ENCODE assay signal across 13 cellular contexts in genomic region chr6:136410201-136411027, GRCh38.
DNase-seq lines count a peak whose midpoint lies in the region; ATAC-seq, FAIRE-seq and TF ChIP-seq lines count a peak whose summit lies in the region.
"Had no signal": no experiment of that assay in that cellular context is flagged by ENCODE, and none has a peak within 500 bp of the region (broad histone marks: within the 10 kb centered on the region; RNA-seq: fewer than 3 reads in every experiment).

No MANE protein-coding gene starts in this region.

- ATAC-seq in GM21360 (IDR thresholded peaks at IDR 0.05; ENCODE audit: unreplicated experiment) (peak; percentile 90), HG03039 (IDR thresholded peaks at IDR 0.05; ENCODE audit: unreplicated experiment) (peak; percentile 86), GM12878 (peak; percentile 81), gastrocnemius medialis (no peak), HG03159 (IDR thresholded peaks at IDR 0.05; ENCODE audit: unreplicated experiment) (no peak)
- ATAC-seq: right cardiac atrium had no signal

- no peak overlapping the region for H3K27ac Mint-ChIP-seq in chondrocyte (ENCODE audit: unreplicated experiment)

- H3K27me3 ChIP-seq in GM12878 (replicated peaks in 1 of 2; ENCODE audit: control insufficient read depth in 2 of 2, insufficient read depth in 2 of 2, low read length in 1 of 2) (no peaks in the 10 kb centered on the region), gastrocnemius medialis (no peaks in the 10 kb centered on the region), A673 (replicated peaks; ENCODE audit: insufficient read depth, low read depth, low read length, poor library complexity) (no peaks in the 10 kb centered on the region)
- H3K27me3 ChIP-seq: BLaER1 treated with 17β-estradiol and CSF1 and Interleukin-3, amounts not matched to agents 10 nM and 100 nM had no signal

- SMC1A ChIA-PET in GM12878 (lab: Charles Lee; ENCODE audit: uncharacterized antibody, unreplicated experiment): no interaction called here

- no TSS peak for BruUV-seq in GM12878 (replicated peaks; lab: Mats Ljungman, UMichigan)
- BruUV-seq in A673 (replicated peaks; lab: Mats Ljungman, UMichigan): no TSS peak

- H3K9me3 ChIP-seq in GM12878 (replicated peaks; ENCODE audit: control insufficient read depth, insufficient read depth, low read length): no peaks in the 10 kb centered on the region
- no peaks in the 10 kb centered on the region for H3K9me3 ChIP-seq in gastrocnemius medialis
- H3K9me3 ChIP-seq in A673 (ENCODE audit: low read depth, low read length, poor library complexity, severe bottlenecking): no peaks in the 10 kb centered on the region
- H3K9me3 ChIP-seq: BLaER1 treated with 17β-estradiol and CSF1 and Interleukin-3, amounts not matched to agents 10 nM and 100 nM had no signal

- H3K27ac ChIP-seq in GM12878 (ENCODE audit: control insufficient read depth, insufficient read depth) (no peak overlapping the region), gastrocnemius medialis (no peak overlapping the region), A673 (ENCODE audit: low read depth, low read length, poor library complexity, severe bottlenecking) (no peak overlapping the region)

- no peaks in the 10 kb centered on the region for H4K20me1 ChIP-seq in GM12878 (ENCODE audit: control insufficient read depth, insufficient read depth)
- H4K20me1 ChIP-seq: BLaER1 treated with 17β-estradiol and CSF1 and Interleukin-3, amounts not matched to agents 10 nM and 100 nM had no signal

- intact Hi-C loops in GM12878 (cut with micrococcal nuclease; ENCODE audit: unreplicated experiment): no loop called here
- intact Hi-C loops in gastrocnemius medialis (cut with DNase I; ENCODE audit: low total_unique reads): no loop called here
- intact Hi-C loops in A673 (cut with micrococcal nuclease; ENCODE audit: unreplicated experiment): no loop called here

- peaks cover 14% of the 10 kb centered on the region for H3K4me1 Mint-ChIP-seq in chondrocyte (ENCODE audit: low read depth)

- no peak for TF ChIP-seq RAD21 in GM12878 (IDR thresholded peaks at IDR 0.05; ENCODE audit: insufficient read depth, low read depth, low read length)

- RAD21 ChIA-PET in GM12878 (lab: Charles Lee; ENCODE audit: unreplicated experiment): no interaction called here

- no peak overlapping the region for H3K4me3 Mint-ChIP-seq in chondrocyte (ENCODE audit: unreplicated experiment)

- FAIRE-seq in GM12878 (lab: Jason Lieb, UNC): peak; percentile 71

- TF ChIP-seq POLR2A in GM12878 (IDR thresholded peaks at IDR 0.05; ENCODE audit: low read depth, low read length) (no peak), gastrocnemius medialis (IDR thresholded peaks at IDR 0.05) (no peak)

- no peak for TF ChIP-seq EP300 in GM12878 (IDR thresholded peaks at IDR 0.05; ENCODE audit: borderline replicate concordance in 1 of 2, control insufficient read depth in 1 of 2, low read depth in 2 of 2, low read length in 2 of 2)

- H3K4me1 ChIP-seq in GM12878 (ENCODE audit: control insufficient read depth, insufficient read depth, low read length): peaks cover 3% of the 10 kb centered on the region; the same call in 1 of the 2 replicates
- no peaks in the 10 kb centered on the region for H3K4me1 ChIP-seq in gastrocnemius medialis
- peaks cover 13% of the 10 kb centered on the region for H3K4me1 ChIP-seq in A673 (ENCODE audit: insufficient read depth, low read length, poor library complexity, severe bottlenecking)

- peaks cover 15% of the 10 kb centered on the region for H3K27me3 Mint-ChIP-seq in chondrocyte (ENCODE audit: low read depth)

- H3K9me3 Mint-ChIP-seq in chondrocyte (ENCODE audit: low read depth): no peaks in the 10 kb centered on the region

- TF ChIP-seq CTCF in GM12865 (IDR thresholded peaks at IDR 0.05; ENCODE audit: insufficient read depth, low read depth, low read length, missing control alignments) (no peak), GM12878 (IDR thresholded peaks at IDR 0.05 in 2 of 3, conservative IDR thresholded peaks at IDR 0.05 in 1 of 3; ENCODE audit: control insufficient read depth in 2 of 3, extremely low read depth in 1 of 3, insufficient read depth in 1 of 3, low read depth in 3 of 3, low read length in 3 of 3) (no peak), gastrocnemius medialis (IDR thresholded peaks at IDR 0.05 in 4 of 5, conservative IDR thresholded peaks at IDR 0.05 in 1 of 5) (no peak), chondrocyte (IDR thresholded peaks at IDR 0.05) (no peak), A673 (conservative IDR thresholded peaks at IDR 0.05; ENCODE audit: low read depth, low read length) (no peak)

- H3K9ac ChIP-seq in GM12878 (ENCODE audit: control insufficient read depth, insufficient read depth, low read length): no peak overlapping the region
- H3K9ac ChIP-seq: BLaER1 treated with 17β-estradiol and CSF1 and Interleukin-3, amounts not matched to agents 10 nM and 100 nM had no signal

- no peaks in the 10 kb centered on the region for H3K36me3 Mint-ChIP-seq in chondrocyte (ENCODE audit: low read depth)

- H3K4me3 ChIP-seq in GM12865 (ENCODE audit: low read depth, low read length) (no peak overlapping the region), GM12878 (no peak overlapping the region), gastrocnemius medialis (no peak overlapping the region), A673 (ENCODE audit: low read depth, low read length, poor library complexity, severe bottlenecking) (no peak overlapping the region)
- H3K4me3 ChIP-seq: BLaER1 treated with 17β-estradiol and CSF1 and Interleukin-3, amounts not matched to agents 10 nM and 100 nM had no signal

- in situ Hi-C loops in GM12878 (cut with MboI): no loop called here
- in situ Hi-C loops in gastrocnemius medialis (cut with MboI; ENCODE audit: low sequenced_read_pairs in 4 of 4): no loop called here

- peak overlapping the region; percentile 3; the same call in 1 of the 2 replicates for H3K4me2 ChIP-seq in GM12878 (ENCODE audit: control insufficient read depth, insufficient read depth)

- no peaks in the 10 kb centered on the region for H3K79me2 ChIP-seq in GM12878 (ENCODE audit: control insufficient read depth, insufficient read depth, low read length)

- no peaks in the 10 kb centered on the region for H3K36me3 ChIP-seq in GM12878 (ENCODE audit: control insufficient read depth in 2 of 2, insufficient read depth in 2 of 2, low read length in 1 of 2)
- H3K36me3 ChIP-seq in gastrocnemius medialis: no peaks in the 10 kb centered on the region
- H3K36me3 ChIP-seq in A673 (ENCODE audit: insufficient read depth, low read length, poor library complexity, severe bottlenecking): no peaks in the 10 kb centered on the region
- H3K36me3 ChIP-seq: BLaER1 treated with 17β-estradiol and CSF1 and Interleukin-3, amounts not matched to agents 10 nM and 100 nM had no signal

- no peak overlapping the region for H2AFZ ChIP-seq in GM12878 (ENCODE audit: control insufficient read depth, low read depth, low read length)

- CTCF ChIA-PET in GM12878 (lab: Yijun Ruan, JAX) (no interaction called here), A673 (lab: Charles Lee) (no interaction called here)

- 24% methylated on average over 3 of the region's 3 CpGs for WGBS in GM12878 (ENCODE audit: insufficient coverage, insufficient replicate concordance, low lambda C conversion rate, missing lambda C conversion rate)

- DNase-seq in GM12865 (ENCODE audit: low read depth) (peak; percentile 66), GM12878 (ENCODE audit: low read depth, low spot score) (peak; percentile 3), gastrocnemius medialis (no peak), chondrocyte (ENCODE audit: low spot score) (no peak), A673 (ENCODE audit: low spot score) (no peak)
- DNase-seq: activated gamma-delta T cell, hypothalamus, NCI-H187 treated with DMSO at 0.1 percent for 48 hours, right cardiac atrium had no signal

- POLR2A ChIA-PET in GM12878 (lab: Charles Lee) (no interaction called here), A673 (lab: Charles Lee; ENCODE audit: low non-redundant PET) (no interaction called here)

TF ChIP-seq in GM12878, 131 proteins besides CTCF, POLR2A, EP300 and RAD21:
- 0 out of 4 replicates have a peak, but pooled peaks of 1 of the 2 experiments have one; percentile 38 for TF ChIP-seq ETV6 (conservative IDR thresholded peaks at IDR 0.05 in 1 of 2, IDR thresholded peaks at IDR 0.05 in 1 of 2; ENCODE audit: borderline replicate concordance in 1 of 2, low read depth in 1 of 2)
- peak; percentile 47 for TF ChIP-seq JUNB (IDR thresholded peaks at IDR 0.05)
- no peak for TF ChIP-seq SIN3A (IDR thresholded peaks at IDR 0.05; ENCODE audit: low read depth, low read length)
- TF ChIP-seq ESRRA (IDR thresholded peaks at IDR 0.05; ENCODE audit: low read length): no peak
- TF ChIP-seq EED (IDR thresholded peaks at IDR 0.05; ENCODE audit: low read depth): 0 out of 2 replicates have a peak, but pooled peaks have one; percentile 35
- TF ChIP-seq SREBF1 (IDR thresholded peaks at IDR 0.05; ENCODE audit: low read length): no peak
- peak; percentile 66 for TF ChIP-seq RUNX3 (IDR thresholded peaks at IDR 0.05; ENCODE audit: low read length)

Comparison
In these comparisons a context has a peak if more than half of its experiments do, and no peak if none do; other contexts are left out.
1. DNase-seq: peak in GM12865 (single experiment) and GM12878 (single experiment); none in gastrocnemius medialis (0 of 2), chondrocyte (single experiment) and A673 (single experiment).
2. ATAC-seq: peak in GM21360 (single experiment), HG03039 (single experiment) and GM12878 (single experiment); none in gastrocnemius medialis (0 of 2) and HG03159 (single experiment).